1 cellular context compared by ENCODE assay signal in the genomic region with DNA sequence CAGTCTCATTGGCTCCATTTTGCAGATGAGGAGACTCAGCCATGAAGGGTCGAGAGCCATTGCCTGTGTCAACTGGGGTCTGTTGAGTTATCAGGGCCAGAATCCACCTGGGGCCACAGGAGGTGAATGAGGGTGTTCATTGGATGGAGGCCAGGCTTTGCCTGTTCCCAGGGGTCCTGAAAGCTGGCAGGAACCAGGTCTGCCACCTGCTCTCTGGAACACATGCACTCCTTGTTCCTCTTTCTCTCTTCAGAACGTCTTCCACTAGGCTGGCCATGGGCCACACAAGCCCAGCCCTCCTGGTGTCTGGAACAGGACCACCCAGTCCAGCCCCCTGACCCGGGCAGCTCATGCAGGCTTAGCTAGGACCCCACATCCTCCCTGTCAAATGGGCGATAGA.
TF ChIP-seq lines count a peak whose summit lies in the region.

No MANE protein-coding gene starts in this region.

TF ChIP-seq in A549, 52 proteins besides CTCF, POLR2A, EP300 and RAD21:
- no peak for TF ChIP-seq HOXB13 (CRISPR knock-in tag; IDR thresholded peaks at IDR 0.05; ENCODE audit: low read depth)
- no peak for TF ChIP-seq HOXA7 (CRISPR knock-in tag; IDR thresholded peaks at IDR 0.05)
- no peak for TF ChIP-seq HEYL (CRISPR knock-in tag; IDR thresholded peaks at IDR 0.05)
- TF ChIP-seq FOXS1 (CRISPR knock-in tag; IDR thresholded peaks at IDR 0.05) = no peak
- TF ChIP-seq, protein P1, sequence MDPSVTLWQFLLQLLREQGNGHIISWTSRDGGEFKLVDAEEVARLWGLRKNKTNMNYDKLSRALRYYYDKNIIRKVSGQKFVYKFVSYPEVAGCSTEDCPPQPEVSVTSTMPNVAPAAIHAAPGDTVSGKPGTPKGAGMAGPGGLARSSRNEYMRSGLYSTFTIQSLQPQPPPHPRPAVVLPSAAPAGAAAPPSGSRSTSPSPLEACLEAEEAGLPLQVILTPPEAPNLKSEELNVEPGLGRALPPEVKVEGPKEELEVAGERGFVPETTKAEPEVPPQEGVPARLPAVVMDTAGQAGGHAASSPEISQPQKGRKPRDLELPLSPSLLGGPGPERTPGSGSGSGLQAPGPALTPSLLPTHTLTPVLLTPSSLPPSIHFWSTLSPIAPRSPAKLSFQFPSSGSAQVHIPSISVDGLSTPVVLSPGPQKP (IDR thresholded peaks at IDR 0.05; ENCODE audit: low read depth, low read length) = no peak
- TF ChIP-seq CHD2 (IDR thresholded peaks at IDR 0.05; ENCODE audit: low read length, partially characterized antibody) = no peak
- TF ChIP-seq ZNF302 (CRISPR knock-in tag; IDR thresholded peaks at IDR 0.05) = no peak
- TF ChIP-seq, protein P2, sequence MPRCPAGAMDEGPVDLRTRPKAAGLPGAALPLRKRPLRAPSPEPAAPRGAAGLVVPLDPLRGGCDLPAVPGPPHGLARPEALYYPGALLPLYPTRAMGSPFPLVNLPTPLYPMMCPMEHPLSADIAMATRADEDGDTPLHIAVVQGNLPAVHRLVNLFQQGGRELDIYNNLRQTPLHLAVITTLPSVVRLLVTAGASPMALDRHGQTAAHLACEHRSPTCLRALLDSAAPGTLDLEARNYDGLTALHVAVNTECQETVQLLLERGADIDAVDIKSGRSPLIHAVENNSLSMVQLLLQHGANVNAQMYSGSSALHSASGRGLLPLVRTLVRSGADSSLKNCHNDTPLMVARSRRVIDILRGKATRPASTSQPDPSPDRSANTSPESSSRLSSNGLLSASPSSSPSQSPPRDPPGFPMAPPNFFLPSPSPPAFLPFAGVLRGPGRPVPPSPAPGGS (IDR thresholded peaks at IDR 0.05) = no peak
- no peak for TF ChIP-seq NFE2L2 (conservative IDR thresholded peaks at IDR 0.05; ENCODE audit: low read length)
- no peak for TF ChIP-seq RARB (CRISPR knock-in tag; IDR thresholded peaks at IDR 0.05)
- TF ChIP-seq NR3C1 (IDR thresholded peaks at IDR 0.05) = no peak
- TF ChIP-seq GATA3 (IDR thresholded peaks at IDR 0.05; ENCODE audit: borderline replicate concordance) = no peak
- no peak for TF ChIP-seq ZC3H11A (IDR thresholded peaks at IDR 0.05)
- no peak for TF ChIP-seq TFCP2L1 (CRISPR knock-in tag; IDR thresholded peaks at IDR 0.05)
- TF ChIP-seq JUN (IDR thresholded peaks at IDR 0.05) = no peak
